ENCODE assay signal across 1 cellular context in the genomic region with DNA sequence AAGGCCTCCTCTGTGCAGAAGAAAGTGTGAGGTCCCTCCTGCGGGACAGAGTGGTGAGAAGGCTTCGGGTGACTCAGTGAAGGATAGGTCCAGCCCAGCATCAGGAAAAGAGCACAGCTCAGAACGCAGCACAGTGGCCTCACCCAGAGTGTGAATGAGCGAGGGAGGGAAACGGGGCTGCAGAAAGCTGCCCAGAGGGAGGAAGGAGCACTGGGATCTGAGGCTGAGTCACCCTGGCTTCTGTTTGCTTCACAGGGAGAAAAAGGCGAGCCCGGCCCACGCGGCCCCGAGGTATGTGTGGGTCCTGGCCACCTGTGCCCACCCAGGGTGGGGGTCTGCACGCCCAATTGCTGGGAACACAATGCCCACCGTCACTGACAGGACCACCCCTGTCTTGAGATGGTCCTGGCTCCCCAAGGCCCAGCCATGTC.
TF ChIP-seq lines count a peak whose summit lies in the region.

No MANE protein-coding gene starts in this region.

TF ChIP-seq in A549, 52 proteins besides CTCF, POLR2A, EP300 and RAD21 (continued from another document):
- TF ChIP-seq, protein P1, sequence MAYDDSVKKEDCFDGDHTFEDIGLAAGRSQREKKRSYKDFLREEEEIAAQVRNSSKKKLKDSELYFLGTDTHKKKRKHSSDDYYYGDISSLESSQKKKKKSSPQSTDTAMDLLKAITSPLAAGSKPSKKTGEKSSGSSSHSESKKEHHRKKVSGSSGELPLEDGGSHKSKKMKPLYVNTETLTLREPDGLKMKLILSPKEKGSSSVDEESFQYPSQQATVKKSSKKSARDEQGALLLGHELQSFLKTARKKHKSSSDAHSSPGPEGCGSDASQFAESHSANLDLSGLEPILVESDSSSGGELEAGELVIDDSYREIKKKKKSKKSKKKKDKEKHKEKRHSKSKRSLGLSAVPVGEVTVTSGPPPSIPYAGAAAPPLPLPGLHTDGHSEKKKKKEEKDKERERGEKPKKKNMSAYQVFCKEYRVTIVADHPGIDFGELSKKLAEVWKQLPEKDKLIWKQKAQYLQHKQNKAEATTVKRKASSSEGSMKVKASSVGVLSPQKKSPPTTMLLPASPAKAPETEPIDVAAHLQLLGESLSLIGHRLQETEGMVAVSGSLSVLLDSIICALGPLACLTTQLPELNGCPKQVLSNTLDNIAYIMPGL (CRISPR knock-in tag; IDR thresholded peaks at IDR 0.05; ENCODE audit: borderline replicate concordance): no peak
- TF ChIP-seq EHF (CRISPR knock-in tag; IDR thresholded peaks at IDR 0.05): no peak
- no peak for TF ChIP-seq FOSL2 (IDR thresholded peaks at IDR 0.05)
- no peak for TF ChIP-seq FOSL2 (CRISPR knock-in tag; IDR thresholded peaks at IDR 0.05)
- TF ChIP-seq RARB (CRISPR knock-in tag; IDR thresholded peaks at IDR 0.05): no peak
- TF ChIP-seq HOXB5 (CRISPR knock-in tag; IDR thresholded peaks at IDR 0.05): no peak
- TF ChIP-seq, protein P2, sequence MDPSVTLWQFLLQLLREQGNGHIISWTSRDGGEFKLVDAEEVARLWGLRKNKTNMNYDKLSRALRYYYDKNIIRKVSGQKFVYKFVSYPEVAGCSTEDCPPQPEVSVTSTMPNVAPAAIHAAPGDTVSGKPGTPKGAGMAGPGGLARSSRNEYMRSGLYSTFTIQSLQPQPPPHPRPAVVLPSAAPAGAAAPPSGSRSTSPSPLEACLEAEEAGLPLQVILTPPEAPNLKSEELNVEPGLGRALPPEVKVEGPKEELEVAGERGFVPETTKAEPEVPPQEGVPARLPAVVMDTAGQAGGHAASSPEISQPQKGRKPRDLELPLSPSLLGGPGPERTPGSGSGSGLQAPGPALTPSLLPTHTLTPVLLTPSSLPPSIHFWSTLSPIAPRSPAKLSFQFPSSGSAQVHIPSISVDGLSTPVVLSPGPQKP (IDR thresholded peaks at IDR 0.05; ENCODE audit: low read depth, low read length): no peak
- TF ChIP-seq, protein P3, sequence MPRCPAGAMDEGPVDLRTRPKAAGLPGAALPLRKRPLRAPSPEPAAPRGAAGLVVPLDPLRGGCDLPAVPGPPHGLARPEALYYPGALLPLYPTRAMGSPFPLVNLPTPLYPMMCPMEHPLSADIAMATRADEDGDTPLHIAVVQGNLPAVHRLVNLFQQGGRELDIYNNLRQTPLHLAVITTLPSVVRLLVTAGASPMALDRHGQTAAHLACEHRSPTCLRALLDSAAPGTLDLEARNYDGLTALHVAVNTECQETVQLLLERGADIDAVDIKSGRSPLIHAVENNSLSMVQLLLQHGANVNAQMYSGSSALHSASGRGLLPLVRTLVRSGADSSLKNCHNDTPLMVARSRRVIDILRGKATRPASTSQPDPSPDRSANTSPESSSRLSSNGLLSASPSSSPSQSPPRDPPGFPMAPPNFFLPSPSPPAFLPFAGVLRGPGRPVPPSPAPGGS (IDR thresholded peaks at IDR 0.05): no peak
- TF ChIP-seq FOSB (CRISPR knock-in tag; IDR thresholded peaks at IDR 0.05): no peak
- no peak for TF ChIP-seq ZC3H11A (IDR thresholded peaks at IDR 0.05)
- TF ChIP-seq, protein P4, sequence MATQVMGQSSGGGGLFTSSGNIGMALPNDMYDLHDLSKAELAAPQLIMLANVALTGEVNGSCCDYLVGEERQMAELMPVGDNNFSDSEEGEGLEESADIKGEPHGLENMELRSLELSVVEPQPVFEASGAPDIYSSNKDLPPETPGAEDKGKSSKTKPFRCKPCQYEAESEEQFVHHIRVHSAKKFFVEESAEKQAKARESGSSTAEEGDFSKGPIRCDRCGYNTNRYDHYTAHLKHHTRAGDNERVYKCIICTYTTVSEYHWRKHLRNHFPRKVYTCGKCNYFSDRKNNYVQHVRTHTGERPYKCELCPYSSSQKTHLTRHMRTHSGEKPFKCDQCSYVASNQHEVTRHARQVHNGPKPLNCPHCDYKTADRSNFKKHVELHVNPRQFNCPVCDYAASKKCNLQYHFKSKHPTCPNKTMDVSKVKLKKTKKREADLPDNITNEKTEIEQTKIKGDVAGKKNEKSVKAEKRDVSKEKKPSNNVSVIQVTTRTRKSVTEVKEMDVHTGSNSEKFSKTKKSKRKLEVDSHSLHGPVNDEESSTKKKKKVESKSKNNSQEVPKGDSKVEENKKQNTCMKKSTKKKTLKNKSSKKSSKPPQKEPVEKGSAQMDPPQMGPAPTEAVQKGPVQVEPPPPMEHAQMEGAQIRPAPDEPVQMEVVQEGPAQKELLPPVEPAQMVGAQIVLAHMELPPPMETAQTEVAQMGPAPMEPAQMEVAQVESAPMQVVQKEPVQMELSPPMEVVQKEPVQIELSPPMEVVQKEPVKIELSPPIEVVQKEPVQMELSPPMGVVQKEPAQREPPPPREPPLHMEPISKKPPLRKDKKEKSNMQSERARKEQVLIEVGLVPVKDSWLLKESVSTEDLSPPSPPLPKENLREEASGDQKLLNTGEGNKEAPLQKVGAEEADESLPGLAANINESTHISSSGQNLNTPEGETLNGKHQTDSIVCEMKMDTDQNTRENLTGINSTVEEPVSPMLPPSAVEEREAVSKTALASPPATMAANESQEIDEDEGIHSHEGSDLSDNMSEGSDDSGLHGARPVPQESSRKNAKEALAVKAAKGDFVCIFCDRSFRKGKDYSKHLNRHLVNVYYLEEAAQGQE (IDR thresholded peaks at IDR 0.05): no peak
TF ChIP-seq in A549: peak in this region for 0.
